ENCODE assay signal across 8 cellular contexts in the genomic region with DNA sequence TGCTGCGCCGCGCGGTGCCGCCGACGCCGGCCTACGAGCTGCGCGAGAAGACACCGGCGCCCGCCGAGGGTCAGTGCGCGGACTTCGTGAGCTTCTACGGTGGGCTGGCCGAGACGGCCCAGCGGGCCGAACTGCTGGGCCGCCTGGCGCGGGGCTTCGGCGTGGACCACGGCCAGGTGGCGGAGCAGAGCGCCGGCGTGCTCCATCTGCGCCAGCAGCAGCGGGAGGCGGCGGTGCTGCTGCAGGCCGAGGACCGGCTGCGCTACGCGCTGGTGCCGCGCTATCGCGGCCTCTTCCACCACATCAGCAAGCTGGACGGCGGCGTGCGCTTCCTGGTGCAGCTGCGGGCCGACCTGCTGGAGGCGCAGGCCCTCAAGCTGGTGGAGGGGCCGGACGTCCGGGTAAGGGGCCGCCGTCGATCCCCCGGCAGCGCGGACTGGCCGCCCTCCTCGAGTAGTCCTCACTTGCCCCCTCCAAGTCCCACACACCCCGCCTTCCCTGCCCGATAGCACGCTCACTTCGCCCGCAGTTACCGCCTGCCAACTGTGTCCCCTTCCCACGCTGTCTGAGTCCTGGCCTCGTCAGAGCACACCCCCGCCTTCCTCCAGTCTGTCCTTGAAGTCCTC. TPM values are rescaled to one million over a fixed set of nuclear protein-coding genes. Genes with fewer than 3 reads are reported as not detected.
A peak's percentile ranks its signal among the peaks of the same experiment; 100 is the strongest.
DNase-seq lines count a peak whose midpoint lies in the region; ATAC-seq and TF ChIP-seq lines count a peak whose summit lies in the region.

No MANE protein-coding gene starts in this region.

- no peak for TF ChIP-seq CTCF in MCF 10A (IDR thresholded peaks at IDR 0.05; ENCODE audit: unreplicated experiment)

- POLR2A ChIA-PET in CD8-positive, alpha-beta memory T cell (lab: Charles Lee): no interaction called here
- POLR2A ChIA-PET in MCF 10A (lab: Yijun Ruan, JAX): interaction anchor here (0.5 to 1.6 kb wide), 8 partner anchors 10 to 84 kb away, joined by 3 to 9 read pairs (median 4); partner anchors contain the start of gene OSGIN1

- intact Hi-C loops in MCF 10A (cut with micrococcal nuclease): no loop called here

- peak; percentile 44 for ATAC-seq in GM19397 (IDR thresholded peaks at IDR 0.05; ENCODE audit: unreplicated experiment)
- peak; percentile 26 for ATAC-seq in HG03469 (IDR thresholded peaks at IDR 0.05; ENCODE audit: unreplicated experiment)

- H3K27ac Mint-ChIP-seq in CD8-positive, alpha-beta memory T cell: peak overlapping the region; percentile 7 to 94 (median 86)
- peak overlapping the region; percentile 86 for H3K27ac Mint-ChIP-seq in T-helper 2 cell treated with Interferon-gamma antibody and Interleukin-4, amounts not matched to agents 5 μg/mL and 100 μg/mL, for 36 hours
- no peak overlapping the region for H3K27ac Mint-ChIP-seq in MCF 10A (ENCODE audit: low read depth, unreplicated experiment)

- peak overlapping the region; percentile 34 for H3K27ac ChIP-seq in CD8-positive, alpha-beta memory T cell (ENCODE audit: low read depth, low read length)

- H3K36me3 Mint-ChIP-seq in CD8-positive, alpha-beta memory T cell: peaks cover 0 to 8% (median 0%) of the 10 kb centered on the region in 3 donors
- H3K36me3 Mint-ChIP-seq in T-helper 2 cell treated with Interferon-gamma antibody and Interleukin-4, amounts not matched to agents 5 μg/mL and 100 μg/mL, for 36 hours (ENCODE audit: low read depth): peaks cover 5% of the 10 kb centered on the region
- H3K36me3 Mint-ChIP-seq in MCF 10A (ENCODE audit: insufficient read depth, unreplicated experiment): no peaks in the 10 kb centered on the region

- peak overlapping the region; percentile 62 for H3K4me3 ChIP-seq in CD8-positive, alpha-beta memory T cell (ENCODE audit: low read length)

- DNase-seq in CD8-positive, alpha-beta memory T cell: peak; percentile 17 to 63 (median 31)
- peak; percentile 43 for DNase-seq in T-helper 2 cell treated with Interferon-gamma antibody and Interleukin-4, amounts not matched to agents 5 μg/mL and 100 μg/mL, for 36 hours (ENCODE audit: low spot score)
- no peak for DNase-seq in MCF 10A (ENCODE audit: unreplicated experiment)
- peak; percentile 81 for DNase-seq in iris pigment epithelial cell (ENCODE audit: low read depth)
- DNase-seq in stimulated activated CD4-positive, alpha-beta T cell treated with anti-CD3 and anti-CD28 coated beads, Interleukin-15, amount 100 ng/mL, for 24 hours: peak; percentile 51
- no peak for DNase-seq in DMS79 treated with DMSO at 0.1 percent for 48 hours (lab: John Stamatoyannopoulos, UW)

- peaks cover 6 to 17% of the 10 kb centered on the region in 2 donors for H3K27me3 Mint-ChIP-seq in CD8-positive, alpha-beta memory T cell
- H3K27me3 Mint-ChIP-seq in T-helper 2 cell treated with Interferon-gamma antibody and Interleukin-4, amounts not matched to agents 5 μg/mL and 100 μg/mL, for 36 hours (ENCODE audit: low read depth): peaks cover 9% of the 10 kb centered on the region
- H3K27me3 Mint-ChIP-seq in MCF 10A (ENCODE audit: insufficient read depth, unreplicated experiment): no peaks in the 10 kb centered on the region

- H3K4me1 Mint-ChIP-seq in CD8-positive, alpha-beta memory T cell: peaks cover 30 to 55% (median 50%) of the 10 kb centered on the region in 3 donors
- peaks cover 23% of the 10 kb centered on the region for H3K4me1 Mint-ChIP-seq in T-helper 2 cell treated with Interferon-gamma antibody and Interleukin-4, amounts not matched to agents 5 μg/mL and 100 μg/mL, for 36 hours (ENCODE audit: low read depth)
- peaks cover 6% of the 10 kb centered on the region for H3K4me1 Mint-ChIP-seq in MCF 10A (ENCODE audit: insufficient read depth, unreplicated experiment)

- no peaks in the 10 kb centered on the region for H3K9me3 Mint-ChIP-seq in CD8-positive, alpha-beta memory T cell
- no peaks in the 10 kb centered on the region for H3K9me3 Mint-ChIP-seq in T-helper 2 cell treated with Interferon-gamma antibody and Interleukin-4, amounts not matched to agents 5 μg/mL and 100 μg/mL, for 36 hours
- H3K9me3 Mint-ChIP-seq in MCF 10A (ENCODE audit: unreplicated experiment): no peaks in the 10 kb centered on the region

- H3K27me3 ChIP-seq in CD8-positive, alpha-beta memory T cell (ENCODE audit: insufficient read depth, low read length, poor library complexity, severe bottlenecking): no peaks in the 10 kb centered on the region

- H3K9me3 ChIP-seq in CD8-positive, alpha-beta memory T cell (ENCODE audit: low read length): no peaks in the 10 kb centered on the region

- H3K4me1 ChIP-seq in CD8-positive, alpha-beta memory T cell (ENCODE audit: insufficient read depth, low read length): peaks cover 25% of the 10 kb centered on the region

- no TSS peak for BruUV-seq in MCF 10A (replicated peaks; lab: Mats Ljungman, UMichigan)

- CTCF ChIA-PET in CD8-positive, alpha-beta memory T cell (lab: Charles Lee): interaction anchor here (1.7 kb wide), 1 partner anchor 73 kb away, joined by 4 read pairs; no protein-coding TSS in a partner anchor
- CTCF ChIA-PET in MCF 10A (lab: Yijun Ruan, JAX): interaction anchor here (1.6 to 2.0 kb wide), 2 partner anchors 12 to 28 kb away, joined by 4 to 9 read pairs; no protein-coding TSS in a partner anchor

- no peaks in the 10 kb centered on the region for H3K36me3 ChIP-seq in CD8-positive, alpha-beta memory T cell (ENCODE audit: insufficient read depth, low read length)

- peak overlapping the region; percentile 87 to 96 (median 92) for H3K4me3 Mint-ChIP-seq in CD8-positive, alpha-beta memory T cell
- peak overlapping the region; percentile 99 for H3K4me3 Mint-ChIP-seq in T-helper 2 cell treated with Interferon-gamma antibody and Interleukin-4, amounts not matched to agents 5 μg/mL and 100 μg/mL, for 36 hours
- peak overlapping the region; percentile 80 for H3K4me3 Mint-ChIP-seq in MCF 10A (ENCODE audit: unreplicated experiment)

RNA-seq across cellular contexts. Expression of gene MLYCD, which starts 0.5 kb away (rescaled TPM):
- 1 to 10 TPM; 3.8 TPM for total RNA-seq in CD8-positive, alpha-beta memory T cell
- polyA plus RNA-seq in CD8-positive, alpha-beta memory T cell: 2.7 TPM
- total RNA-seq in MCF 10A (2022): 2.5 and 3.3 TPM in 2 replicates

RNA-seq across cellular contexts. Expression of gene OSGIN1, which starts 53.7 kb away (rescaled TPM):
- total RNA-seq in CD8-positive, alpha-beta memory T cell: under 1 TPM; 0.83 to 0.86 TPM
- polyA plus RNA-seq in CD8-positive, alpha-beta memory T cell: 0.21 TPM
- 3.7 and 6.3 TPM in 2 replicates for total RNA-seq in MCF 10A (2022)

Comparison
In these comparisons a context has a peak if more than half of its experiments do, and no peak if none do; other contexts are left out.
1. DNase-seq: peak in CD8-positive, alpha-beta memory T cell (5 of 5), T-helper 2 cell treated with Interferon-gamma antibody and Interleukin-4, amounts not matched to agents 5 μg/mL and 100 μg/mL, for 36 hours (single experiment), iris pigment epithelial cell (single experiment) and stimulated activated CD4-positive, alpha-beta T cell treated with anti-CD3 and anti-CD28 coated beads, Interleukin-15, amount 100 ng/mL, for 24 hours (single experiment); none in MCF 10A (single experiment) and DMS79 treated with DMSO at 0.1 percent for 48 hours (single experiment).
2. Peak in every context shown above with its lines, with median percentiles within 50 percentile points of each other: H3K4me3 Mint-ChIP-seq.